In the genomic region with DNA sequence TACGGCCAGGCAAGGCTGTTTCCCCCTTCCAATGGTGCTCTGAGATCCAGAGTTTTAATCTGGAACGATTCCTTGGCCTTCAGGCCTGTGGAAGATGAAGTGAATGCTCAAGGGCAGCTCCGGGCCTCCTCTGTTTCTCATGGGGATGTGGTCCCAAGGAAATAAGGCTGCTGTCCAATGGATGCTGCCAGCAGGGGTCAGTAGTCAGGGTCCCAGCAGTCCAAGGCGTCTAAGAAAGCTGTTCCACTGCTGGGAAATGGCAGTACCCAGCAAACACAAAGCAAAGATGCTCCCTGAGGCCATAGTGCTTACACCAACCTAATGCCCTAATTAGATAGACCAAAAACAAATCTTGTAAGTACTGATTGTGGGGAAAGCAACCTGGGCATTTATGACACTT, we compare ENCODE assay signal across 17 cellular contexts. TPM values are rescaled to one million over a fixed set of nuclear protein-coding genes. Genes with fewer than 3 reads are reported as not detected.
DNase-seq lines count a peak whose midpoint lies in the region; ATAC-seq and TF ChIP-seq lines count a peak whose summit lies in the region.
"Had no signal": no experiment of that assay in that cellular context is flagged by ENCODE, and none has a peak within 500 bp of the region (broad histone marks: within the 10 kb centered on the region; RNA-seq: fewer than 3 reads in every experiment).

No MANE protein-coding gene starts in this region.

- TF ChIP-seq POLR2A in NB4 (IDR thresholded peaks at IDR 0.05; ENCODE audit: extremely low read depth, insufficient read length): no peak

- H3K36me3 ChIP-seq in GM06990 (ENCODE audit: control insufficient read depth, insufficient read depth, low read length) (no peaks in the 10 kb centered on the region), lower lobe of right lung (no peaks in the 10 kb centered on the region)
- H3K36me3 ChIP-seq: BLaER1, SJCRH30, spleen had no signal

- DNase-seq in GM06990 (ENCODE audit: extremely low read depth, insufficient read length) (no peak), NB4 (ENCODE audit: low read depth) (peak; percentile 40), fibroblast of the aortic adventitia (ENCODE audit: low read depth) (no peak), NCI-H748 (lab: John Stamatoyannopoulos, UW; ENCODE audit: unreplicated experiment) (no peak), coronary artery (ENCODE audit: low spot score) (no peak), lower lobe of right lung (no peak)
- DNase-seq: activated gamma-delta T cell, NCI-H1048, NCI-H510A treated with DMSO at 0.1 percent for 48 hours, spleen had no signal

- peak; percentile 51 for TF ChIP-seq CTCF in 22Rv1 (IDR thresholded peaks at IDR 0.05)
- peak; percentile 59 for TF ChIP-seq CTCF in GM06990 (IDR thresholded peaks at IDR 0.05; ENCODE audit: insufficient read depth, low read length, poor library complexity, severe bottlenecking)
- TF ChIP-seq CTCF in NB4 (IDR thresholded peaks at IDR 0.05; ENCODE audit: low read depth, low read length): peak; percentile 50
- peak; percentile 16 for TF ChIP-seq CTCF in fibroblast of the aortic adventitia (IDR thresholded peaks at IDR 0.05; ENCODE audit: insufficient read depth, low read length)
- TF ChIP-seq CTCF in coronary artery (IDR thresholded peaks at IDR 0.05): no peak
- TF ChIP-seq CTCF in lower lobe of right lung (IDR thresholded peaks at IDR 0.05): no peak

- H3K27ac ChIP-seq in 22Rv1 (no peak overlapping the region), coronary artery (no peak overlapping the region), lower lobe of right lung (no peak overlapping the region)
- H3K27ac ChIP-seq: BLaER1, SJCRH30, spleen had no signal

- no peaks in the 10 kb centered on the region for H3K9me3 ChIP-seq in lower lobe of right lung
- H3K9me3 ChIP-seq: SJCRH30, spleen had no signal

- H3K4me1 ChIP-seq in lower lobe of right lung: no peaks in the 10 kb centered on the region
- H3K4me1 ChIP-seq: BLaER1, SJCRH30, spleen had no signal

- H3K4me3 ChIP-seq in GM06990 (replicated peaks; ENCODE audit: low read depth, low read length): no peak overlapping the region
- no peak overlapping the region for H3K4me3 ChIP-seq in NB4 (ENCODE audit: low read depth, low read length)
- H3K4me3 ChIP-seq in fibroblast of the aortic adventitia (ENCODE audit: low read depth, low read length): no peak overlapping the region
- H3K4me3 ChIP-seq in coronary artery: no peak overlapping the region
- no peak overlapping the region for H3K4me3 ChIP-seq in lower lobe of right lung
- H3K4me3 ChIP-seq: BLaER1, SJCRH30, spleen had no signal

- H3K27me3 ChIP-seq in GM06990 (replicated peaks; ENCODE audit: control insufficient read depth, insufficient read depth, low read length): no peaks in the 10 kb centered on the region; the same call in 1 of the 2 replicates
- no peaks in the 10 kb centered on the region for H3K27me3 ChIP-seq in lower lobe of right lung (ENCODE audit: low read depth)
- H3K27me3 ChIP-seq: BLaER1, SJCRH30, spleen had no signal

- intact Hi-C loops in lower lobe of right lung (cut with DNase I): no loop called here

- no peak for ATAC-seq in HG03521 (IDR thresholded peaks at IDR 0.05; ENCODE audit: unreplicated experiment)
- no peak for ATAC-seq in lower lobe of right lung

RNA-seq across cellular contexts. Expression of a gene that starts 12.5 kb away (rescaled TPM):
- total RNA-seq in fibroblast of the aortic adventitia (ENCODE audit: low replicate concordance) (not detected in 2 replicates), lower lobe of right lung (not detected)
- total RNA-seq: cardiac septum, neural crest cell, SJCRH30, spleen, ureter had no signal

Comparison
In these comparisons a context has a peak if more than half of its experiments do, and no peak if none do; other contexts are left out.
1. CTCF ChIP-seq: peak in 22Rv1 (single experiment), GM06990 (single experiment), NB4 (single experiment) and fibroblast of the aortic adventitia (single experiment); none in coronary artery (single experiment) and lower lobe of right lung (single experiment).